Comparison of ENCODE assay signal across 4 cellular contexts in genomic region chr6:32805404-32805803, GRCh38. TPM values are rescaled to one million over a fixed set of nuclear protein-coding genes. Genes with fewer than 3 reads are reported as not detected.
"Had no signal": no experiment of that assay in that cellular context is flagged by ENCODE, and none has a peak within 500 bp of the region (broad histone marks: within the 10 kb centered on the region; RNA-seq: fewer than 3 reads in every experiment).

No MANE protein-coding gene starts in this region.

RNA-seq across cellular contexts. Expression of gene HLA-DOB, which starts 11.4 kb away (rescaled TPM):
- total RNA-seq: LHCN-M2 had no signal

RNA-seq across cellular contexts. Expression of gene HLA-DQB2, which starts 42.1 kb away (rescaled TPM):
- total RNA-seq: LHCN-M2, M059J, MCF 10A, NCI-H460 had no signal
